Comparison of ENCODE assay signal across 12 cellular contexts in genomic region chr1:224438989-224439388, GRCh38.
"Had no signal": no experiment of that assay in that cellular context is flagged by ENCODE, and none has a peak within 500 bp of the region (broad histone marks: within the 10 kb centered on the region; RNA-seq: fewer than 3 reads in every experiment).

No MANE protein-coding gene starts in this region.

- H3K4me3 Mint-ChIP-seq: activated CD4-positive, alpha-beta memory T cell treated with anti-CD3 and anti-CD28 coated beads for 36 hours; activated T-cell treated with anti-CD3 and anti-CD28 coated beads, Interleukin-2, amount 50 U/mL, for 72 hours; natural killer cell treated with Interleukin-12 subunit alpha and Interleukin-12 subunit beta and Interleukin-15 and Interleukin-18, amount 100 ng/mL, for 72 hours; stimulated activated naive CD8-positive, alpha-beta T cell treated with anti-CD3 and anti-CD28 coated beads, Interleukin-15, amount 100 ng/mL, for 72 hours had no signal

- DNase-seq: activated CD4-positive, alpha-beta memory T cell treated with anti-CD3 and anti-CD28 coated beads for 36 hours; activated CD4-positive, alpha-beta T cell treated with anti-CD3 and anti-CD28 coated beads for 1 hour; activated gamma-delta T cell treated with Interleukin-2 at 50 U/mL for 16 hours; activated T-cell treated with anti-CD3 and anti-CD28 coated beads, Interleukin-2, amount 50 U/mL, for 72 hours; aorta; mammary epithelial cell; stimulated activated CD4-positive, alpha-beta T cell treated with anti-CD3 and anti-CD28 coated beads, Interleukin-15, amount 100 ng/mL, for 24 hours; stimulated activated CD4-positive, alpha-beta T cell treated with anti-CD3 and anti-CD28 coated beads, Interleukin-4, amount 100 ng/mL, for 24 hours; stimulated activated naive CD8-positive, alpha-beta T cell treated with anti-CD3 and anti-CD28 coated beads, Interleukin-15, amount 100 ng/mL, for 72 hours; testis; uterus had no signal

- ATAC-seq: activated T-cell treated with anti-CD3 and anti-CD28 coated beads, Interleukin-2, amount 50 U/mL, for 72 hours; natural killer cell treated with Interleukin-12 subunit alpha and Interleukin-12 subunit beta and Interleukin-15 and Interleukin-18, amount 100 ng/mL, for 72 hours; stimulated activated naive CD8-positive, alpha-beta T cell treated with anti-CD3 and anti-CD28 coated beads, Interleukin-15, amount 100 ng/mL, for 72 hours had no signal

- H3K36me3 Mint-ChIP-seq: natural killer cell treated with Interleukin-12 subunit alpha and Interleukin-12 subunit beta and Interleukin-15 and Interleukin-18, amount 100 ng/mL, for 72 hours had no signal

- H3K9me3 Mint-ChIP-seq: activated CD4-positive, alpha-beta memory T cell treated with anti-CD3 and anti-CD28 coated beads for 36 hours; activated T-cell treated with anti-CD3 and anti-CD28 coated beads, Interleukin-2, amount 50 U/mL, for 72 hours; natural killer cell treated with Interleukin-12 subunit alpha and Interleukin-12 subunit beta and Interleukin-15 and Interleukin-18, amount 100 ng/mL, for 72 hours; stimulated activated naive CD8-positive, alpha-beta T cell treated with anti-CD3 and anti-CD28 coated beads, Interleukin-15, amount 100 ng/mL, for 72 hours had no signal

- H3K27me3 Mint-ChIP-seq: activated CD4-positive, alpha-beta memory T cell treated with anti-CD3 and anti-CD28 coated beads for 36 hours; natural killer cell treated with Interleukin-12 subunit alpha and Interleukin-12 subunit beta and Interleukin-15 and Interleukin-18, amount 100 ng/mL, for 72 hours; stimulated activated naive CD8-positive, alpha-beta T cell treated with anti-CD3 and anti-CD28 coated beads, Interleukin-15, amount 100 ng/mL, for 72 hours had no signal

- H3K27ac Mint-ChIP-seq: activated CD4-positive, alpha-beta memory T cell treated with anti-CD3 and anti-CD28 coated beads for 36 hours; activated T-cell treated with anti-CD3 and anti-CD28 coated beads, Interleukin-2, amount 50 U/mL, for 72 hours; natural killer cell treated with Interleukin-12 subunit alpha and Interleukin-12 subunit beta and Interleukin-15 and Interleukin-18, amount 100 ng/mL, for 72 hours; stimulated activated naive CD8-positive, alpha-beta T cell treated with anti-CD3 and anti-CD28 coated beads, Interleukin-15, amount 100 ng/mL, for 72 hours had no signal
